ENCODE assay signal across 5 cellular contexts in the genomic region with DNA sequence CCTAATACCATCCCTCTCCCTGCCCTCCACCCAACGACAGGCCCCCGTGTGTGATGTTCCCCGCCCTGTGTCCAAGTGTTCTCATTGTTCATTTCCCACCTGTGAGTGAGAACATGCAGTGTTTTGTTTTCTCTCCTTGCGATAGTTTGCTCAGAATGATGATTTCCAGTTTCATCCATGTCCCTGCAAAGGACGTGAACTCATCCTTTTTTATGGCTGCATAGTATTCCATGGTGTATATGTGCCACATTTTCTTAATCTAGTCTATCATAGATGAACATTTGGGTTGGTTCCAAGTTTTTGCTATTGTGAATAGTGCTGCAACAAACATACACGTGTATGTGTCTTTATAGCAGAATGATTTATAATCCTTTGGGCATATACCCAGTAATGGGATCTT. TPM values are rescaled to one million over a fixed set of nuclear protein-coding genes. Genes with fewer than 3 reads are reported as not detected.
A peak's percentile ranks its signal among the peaks of the same experiment; 100 is the strongest.
DNase-seq lines count a peak whose midpoint lies in the region; ATAC-seq and TF ChIP-seq lines count a peak whose summit lies in the region.
"Not testable (repeated sequence)": the region's sequence is repeated elsewhere in the genome, so short reads cannot be mapped to it uniquely, and the experiment has no call there.

No MANE protein-coding gene starts in this region.

- H3K9me2 ChIP-seq in GM23338 (ENCODE audit: insufficient read depth), result not testable (repeated sequence)

- peak overlapping the region; percentile 32; the same call in 1 of the 3 replicates for H3K4me3 Mint-ChIP-seq in GM23338
- H3K4me3 Mint-ChIP-seq in activated CD4-positive, alpha-beta T cell treated with anti-CD3 and anti-CD28 coated beads for 36 hours; stimulated activated effector memory CD8-positive, alpha-beta T cell treated with anti-CD3 and anti-CD28 coated beads, Interleukin-12 subunit alpha, Interleukin-12 subunit beta, amount 100 ng/mL, for 72 hours: not testable (repeated sequence)
- H3K4me3 Mint-ChIP-seq in activated naive CD8-positive, alpha-beta T cell, result peak overlapping the region; percentile 12

- H3K36me3 Mint-ChIP-seq in GM23338 (ENCODE audit: low read depth), result peaks cover 37% of the 10 kb centered on the region
- H3K36me3 Mint-ChIP-seq in activated CD4-positive, alpha-beta T cell treated with anti-CD3 and anti-CD28 coated beads for 36 hours (ENCODE audit: low read depth), result peaks cover 29% of the 10 kb centered on the region
- H3K36me3 Mint-ChIP-seq in activated naive CD8-positive, alpha-beta T cell, result peaks cover 16% of the 10 kb centered on the region
- not testable (repeated sequence) for H3K36me3 Mint-ChIP-seq in stimulated activated effector memory CD8-positive, alpha-beta T cell treated with anti-CD3 and anti-CD28 coated beads, Interleukin-12 subunit alpha, Interleukin-12 subunit beta, amount 100 ng/mL, for 72 hours

- not testable (repeated sequence) for H3K4me3 ChIP-seq in GM23338

- H3K4me2 ChIP-seq in GM23338, result not testable (repeated sequence)

- not testable (repeated sequence) for H2AFZ ChIP-seq in GM23338

- H3K9me3 Mint-ChIP-seq in GM23338, result peaks cover 24% of the 10 kb centered on the region
- not testable (repeated sequence) for H3K9me3 Mint-ChIP-seq in activated CD4-positive, alpha-beta T cell treated with anti-CD3 and anti-CD28 coated beads for 36 hours (ENCODE audit: low read depth); activated naive CD8-positive, alpha-beta T cell (ENCODE audit: low read depth); stimulated activated effector memory CD8-positive, alpha-beta T cell treated with anti-CD3 and anti-CD28 coated beads, Interleukin-12 subunit alpha, Interleukin-12 subunit beta, amount 100 ng/mL, for 72 hours

- H3K4me1 ChIP-seq in GM23338 (ENCODE audit: insufficient read depth), result peaks cover 48% of the 10 kb centered on the region

- intact Hi-C loops in activated CD4-positive, alpha-beta T cell treated with anti-CD3 and anti-CD28 coated beads for 36 hours (cut with DNase I, micrococcal nuclease), result not testable (repeated sequence)

- H3K79me2 ChIP-seq in GM23338 (replicated peaks; ENCODE audit: insufficient read depth), result peaks cover 100% of the 10 kb centered on the region

- not testable (repeated sequence) for H3K27ac Mint-ChIP-seq in GM23338; activated naive CD8-positive, alpha-beta T cell
- H3K27ac Mint-ChIP-seq in activated CD4-positive, alpha-beta T cell treated with anti-CD3 and anti-CD28 coated beads for 36 hours, result peak overlapping the region; percentile 37
- H3K27ac Mint-ChIP-seq in stimulated activated effector memory CD8-positive, alpha-beta T cell treated with anti-CD3 and anti-CD28 coated beads, Interleukin-12 subunit alpha, Interleukin-12 subunit beta, amount 100 ng/mL, for 72 hours, result peak overlapping the region; percentile 32

- ATAC-seq in GM23338; SK-N-SH treated with all-trans-retinoic acid at 6 μM for 48 hours; activated CD4-positive, alpha-beta T cell treated with anti-CD3 and anti-CD28 coated beads for 36 hours; stimulated activated effector memory CD8-positive, alpha-beta T cell treated with anti-CD3 and anti-CD28 coated beads, Interleukin-12 subunit alpha, Interleukin-12 subunit beta, amount 100 ng/mL, for 72 hours: not testable (repeated sequence)

- peaks cover 77% of the 10 kb centered on the region for H3K4me1 Mint-ChIP-seq in GM23338
- H3K4me1 Mint-ChIP-seq in activated CD4-positive, alpha-beta T cell treated with anti-CD3 and anti-CD28 coated beads for 36 hours, result peaks cover 60% of the 10 kb centered on the region
- peaks cover 79% of the 10 kb centered on the region for H3K4me1 Mint-ChIP-seq in activated naive CD8-positive, alpha-beta T cell (ENCODE audit: low read depth)
- peaks cover 70% of the 10 kb centered on the region for H3K4me1 Mint-ChIP-seq in stimulated activated effector memory CD8-positive, alpha-beta T cell treated with anti-CD3 and anti-CD28 coated beads, Interleukin-12 subunit alpha, Interleukin-12 subunit beta, amount 100 ng/mL, for 72 hours

- H3K27ac ChIP-seq in GM23338 (ENCODE audit: low read depth), result not testable (repeated sequence)

- H4K20me1 ChIP-seq in GM23338 (replicated peaks; ENCODE audit: insufficient read depth), result not testable (repeated sequence)

- H3K27me3 Mint-ChIP-seq in GM23338 (ENCODE audit: insufficient read depth, low read depth, poor library complexity); activated CD4-positive, alpha-beta T cell treated with anti-CD3 and anti-CD28 coated beads for 36 hours; activated naive CD8-positive, alpha-beta T cell: not testable (repeated sequence)

- POLR2A ChIA-PET in activated CD4-positive, alpha-beta T cell treated with anti-CD3 and anti-CD28 coated beads for 36 hours (lab: Charles Lee), result not testable (repeated sequence)

- not testable (repeated sequence) for H3K27me3 ChIP-seq in GM23338 (ENCODE audit: insufficient read depth)

- DNase-seq in GM23338 (ENCODE audit: low spot score); activated CD4-positive, alpha-beta T cell treated with anti-CD3 and anti-CD28 coated beads for 36 hours; stimulated activated effector memory CD8-positive, alpha-beta T cell treated with anti-CD3 and anti-CD28 coated beads, Interleukin-12 subunit alpha, Interleukin-12 subunit beta, amount 100 ng/mL, for 72 hours (ENCODE audit: low spot score in 2 of 2): not testable (repeated sequence)

- not testable (repeated sequence) for TF ChIP-seq CTCF in GM23338 (conservative IDR thresholded peaks at IDR 0.05; ENCODE audit: low read depth in 2 of 2)

- not testable (repeated sequence) for H3F3A ChIP-seq in GM23338 (replicated peaks; ENCODE audit: low read depth)

- not testable (repeated sequence) for H3K36me3 ChIP-seq in GM23338 (ENCODE audit: insufficient read depth)

- CTCF ChIA-PET in activated CD4-positive, alpha-beta T cell treated with anti-CD3 and anti-CD28 coated beads for 36 hours (lab: Charles Lee), result not testable (repeated sequence)

TF ChIP-seq in SK-N-SH treated with all-trans-retinoic acid at 6 μM for 48 hours, 23 proteins besides CTCF, POLR2A, EP300 and RAD21:
- peak; percentile 40; the same call in 1 of the 2 replicates for TF ChIP-seq ZNF8 (CRISPR knock-in tag; IDR thresholded peaks at IDR 0.05)
TF ChIP-seq in SK-N-SH treated with all-trans-retinoic acid at 6 μM for 48 hours: peak in this region for 1; not testable (repeated sequence) for 22.

RNA-seq across cellular contexts. Expression of a gene that starts 44.7 kb away (rescaled TPM):
- 89.4 and 90.4 TPM in 2 replicates for total RNA-seq in GM23338 (2014; rRNA removed; shearing (Covaris generic))
- polyA plus RNA-seq in GM23338 (2016; fragmentation: Nextera tagmentation; extraction: Ambion mirVana), result 25.1 and 41.6 TPM in 2 replicates
- 10 to 100 TPM; 32.4 to 38.0 TPM for total RNA-seq in activated CD4-positive, alpha-beta T cell treated with anti-CD3 and anti-CD28 coated beads for 36 hours
